ENCODE assay signal across 19 cellular contexts in the genomic region with DNA sequence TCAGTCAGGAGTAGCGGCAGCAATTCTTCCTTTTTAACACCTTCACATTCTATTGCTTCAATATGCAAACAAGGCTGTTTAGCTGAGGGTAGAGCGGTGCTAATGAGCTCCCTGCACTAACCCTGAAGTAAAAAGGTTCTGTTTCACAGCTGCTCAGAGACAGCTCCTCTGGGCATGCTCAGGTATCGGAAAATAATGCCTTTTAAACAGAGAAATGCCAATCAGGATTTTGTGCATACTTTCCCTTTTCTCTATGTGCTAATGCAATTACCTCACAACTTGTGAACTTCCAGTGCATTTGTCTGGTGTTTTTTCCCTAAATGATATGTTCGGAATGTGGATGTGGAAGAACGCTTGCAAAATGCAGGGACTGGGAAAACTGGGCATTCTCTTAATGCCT.
DNase-seq lines count a peak whose midpoint lies in the region; ATAC-seq and TF ChIP-seq lines count a peak whose summit lies in the region.
"Had no signal": no experiment of that assay in that cellular context is flagged by ENCODE, and none has a peak within 500 bp of the region (broad histone marks: within the 10 kb centered on the region; RNA-seq: fewer than 3 reads in every experiment).

No MANE protein-coding gene starts in this region.

- no peaks in the 10 kb centered on the region for H3K9me3 Mint-ChIP-seq in brain
- H3K9me3 Mint-ChIP-seq in T-helper 2 cell treated with Interferon-gamma antibody and Interleukin-4, amounts not matched to agents 5 μg/mL and 100 μg/mL, for 36 hours, result peaks cover 10% of the 10 kb centered on the region

- no peaks in the 10 kb centered on the region for H3K36me3 Mint-ChIP-seq in brain
- no peaks in the 10 kb centered on the region for H3K36me3 Mint-ChIP-seq in T-helper 2 cell treated with Interferon-gamma antibody and Interleukin-4, amounts not matched to agents 5 μg/mL and 100 μg/mL, for 36 hours (ENCODE audit: low read depth)
- H3K36me3 Mint-ChIP-seq: CD4-positive, alpha-beta memory T cell had no signal

- H3K27me3 ChIP-seq in HUES6 (ENCODE audit: control insufficient read depth, insufficient read depth, low read length), result peaks cover 17% of the 10 kb centered on the region

- no peaks in the 10 kb centered on the region for H3K9me3 ChIP-seq in HUES6 (ENCODE audit: control insufficient read depth, insufficient read depth, low read depth, low read length)

- no peak overlapping the region for H3K9ac ChIP-seq in HUES6 (ENCODE audit: low read length)

- peaks cover 22% of the 10 kb centered on the region for H3K4me1 ChIP-seq in HUES6 (ENCODE audit: control insufficient read depth, insufficient read depth, low read length)

- peaks cover 60% of the 10 kb centered on the region for H3K4me1 Mint-ChIP-seq in brain
- no peaks in the 10 kb centered on the region for H3K4me1 Mint-ChIP-seq in T-helper 2 cell treated with Interferon-gamma antibody and Interleukin-4, amounts not matched to agents 5 μg/mL and 100 μg/mL, for 36 hours (ENCODE audit: low read depth)
- H3K4me1 Mint-ChIP-seq: CD4-positive, alpha-beta memory T cell had no signal

- intact Hi-C loops in cardiac septum (cut with DNase I), result no loop called here

- TF ChIP-seq CTCF in brain (conservative IDR thresholded peaks at IDR 0.05), result no peak

- H3K4me3 Mint-ChIP-seq in brain, result peak overlapping the region; percentile 23 to 85 (median 73)
- H3K4me3 Mint-ChIP-seq in T-helper 2 cell treated with Interferon-gamma antibody and Interleukin-4, amounts not matched to agents 5 μg/mL and 100 μg/mL, for 36 hours, result no peak overlapping the region
- H3K4me3 Mint-ChIP-seq: CD4-positive, alpha-beta memory T cell had no signal

- peak overlapping the region; percentile 21; the same call in 1 of the 2 replicates for H3K4me3 ChIP-seq in HUES6 (ENCODE audit: low read depth, low read length)

- no peak for ATAC-seq in SK-N-SH treated with all-trans-retinoic acid at 6 μM for 48 hours
- ATAC-seq: HCT116, HepG2 had no signal

- no peaks in the 10 kb centered on the region for H3K36me3 ChIP-seq in HUES6 (ENCODE audit: control insufficient read depth, insufficient read depth, low read length)

- H3K27ac ChIP-seq in HUES6 (ENCODE audit: low read depth, low read length), result no peak overlapping the region

- H3K27me3 Mint-ChIP-seq in brain, result peaks cover 5% of the 10 kb centered on the region
- no peaks in the 10 kb centered on the region for H3K27me3 Mint-ChIP-seq in T-helper 2 cell treated with Interferon-gamma antibody and Interleukin-4, amounts not matched to agents 5 μg/mL and 100 μg/mL, for 36 hours (ENCODE audit: low read depth)
- H3K27me3 Mint-ChIP-seq: CD4-positive, alpha-beta memory T cell had no signal

- DNase-seq in iPS-NIHi11 (ENCODE audit: low spot score) (peak; percentile 23), retina (peak; percentile 39), cardiac septum (ENCODE audit: low spot score) (no peak)
- DNase-seq in activated CD4-positive, alpha-beta T cell treated with anti-CD3 and anti-CD28 coated beads for 48 hours, result no peak
- DNase-seq in T-helper 2 cell treated with Interferon-gamma antibody and Interleukin-4, amounts not matched to agents 5 μg/mL and 100 μg/mL, for 36 hours (ENCODE audit: low spot score), result no peak
- DNase-seq: Calu3; CD4-positive, alpha-beta memory T cell; GF-D8; KBM-7; NCI-H1105; NCI-H2081 treated with DMSO at 0.1 percent for 48 hours; NCI-H748 treated with DMSO at 0.1 percent for 48 hours; OCI-M1; Right ventricle myocardium superior had no signal

- peak overlapping the region in 4 of 5 experiments; percentile 49 to 90 (median 70) for H3K27ac Mint-ChIP-seq in brain
- H3K27ac Mint-ChIP-seq in T-helper 2 cell treated with Interferon-gamma antibody and Interleukin-4, amounts not matched to agents 5 μg/mL and 100 μg/mL, for 36 hours, result no peak overlapping the region
- H3K27ac Mint-ChIP-seq: CD4-positive, alpha-beta memory T cell had no signal

TF ChIP-seq in SK-N-SH treated with all-trans-retinoic acid at 6 μM for 48 hours, 23 proteins besides CTCF, POLR2A, EP300 and RAD21:
- TF ChIP-seq TOX (CRISPR knock-in tag; IDR thresholded peaks at IDR 0.05; ENCODE audit: borderline replicate concordance), result no peak
- TF ChIP-seq ZNF565 (CRISPR knock-in tag; conservative IDR thresholded peaks at IDR 0.05; ENCODE audit: low read depth), result no peak
- TF ChIP-seq CSDC2 (CRISPR knock-in tag; IDR thresholded peaks at IDR 0.05), result no peak
- TF ChIP-seq, protein P1, sequence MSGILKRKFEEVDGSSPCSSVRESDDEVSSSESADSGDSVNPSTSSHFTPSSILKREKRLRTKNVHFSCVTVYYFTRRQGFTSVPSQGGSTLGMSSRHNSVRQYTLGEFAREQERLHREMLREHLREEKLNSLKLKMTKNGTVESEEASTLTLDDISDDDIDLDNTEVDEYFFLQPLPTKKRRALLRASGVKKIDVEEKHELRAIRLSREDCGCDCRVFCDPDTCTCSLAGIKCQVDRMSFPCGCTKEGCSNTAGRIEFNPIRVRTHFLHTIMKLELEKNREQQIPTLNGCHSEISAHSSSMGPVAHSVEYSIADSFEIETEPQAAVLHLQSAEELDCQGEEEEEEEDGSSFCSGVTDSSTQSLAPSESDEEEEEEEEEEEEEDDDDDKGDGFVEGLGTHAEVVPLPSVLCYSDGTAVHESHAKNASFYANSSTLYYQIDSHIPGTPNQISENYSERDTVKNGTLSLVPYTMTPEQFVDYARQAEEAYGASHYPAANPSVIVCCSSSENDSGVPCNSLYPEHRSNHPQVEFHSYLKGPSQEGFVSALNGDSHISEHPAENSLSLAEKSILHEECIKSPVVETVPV (CRISPR knock-in tag; IDR thresholded peaks at IDR 0.05), result no peak

Comparison
In these comparisons a context has a peak if more than half of its experiments do, and no peak if none do; other contexts are left out.
1. DNase-seq: peak in iPS-NIHi11 (single experiment) and retina (single experiment); none in activated CD4-positive, alpha-beta T cell treated with anti-CD3 and anti-CD28 coated beads for 48 hours (single experiment), T-helper 2 cell treated with Interferon-gamma antibody and Interleukin-4, amounts not matched to agents 5 μg/mL and 100 μg/mL, for 36 hours (single experiment) and cardiac septum (single experiment).